ENCODE assay signal across 18 cellular contexts in the genomic region with DNA sequence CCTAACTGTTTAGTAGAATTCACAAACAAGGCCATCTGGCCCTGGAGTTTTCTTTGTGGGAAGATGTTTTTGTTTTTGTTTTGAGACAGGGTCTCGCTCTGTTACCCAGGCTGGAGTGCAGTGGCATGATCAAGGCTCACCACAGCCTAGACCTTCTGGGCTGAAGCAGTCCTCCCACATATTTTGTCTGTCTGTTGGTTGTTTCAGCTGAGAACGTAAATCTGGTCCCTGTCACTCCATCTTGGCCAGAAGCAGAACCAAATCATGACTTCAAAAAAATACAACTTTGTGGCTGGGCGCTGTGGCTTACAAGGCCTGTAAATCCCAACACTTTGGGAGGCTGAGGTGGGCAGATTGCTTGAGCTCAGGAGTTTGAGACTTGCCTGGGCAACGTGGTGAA. TPM values are rescaled to one million over a fixed set of nuclear protein-coding genes. Genes with fewer than 3 reads are reported as not detected.
"Had no signal": no experiment of that assay in that cellular context is flagged by ENCODE, and none has a peak within 500 bp of the region (broad histone marks: within the 10 kb centered on the region; RNA-seq: fewer than 3 reads in every experiment).

No MANE protein-coding gene starts in this region.

- FAIRE-seq: endothelial cell of umbilical vein had no signal

- H3K9me3 ChIP-seq: breast epithelium, esophagus squamous epithelium, stomach, thoracic aorta had no signal

- H3K4me3 ChIP-seq: breast epithelium, esophagus squamous epithelium, stomach, thoracic aorta had no signal

- H3K27ac ChIP-seq: breast epithelium, esophagus squamous epithelium, stomach, thoracic aorta had no signal

- H3K27ac Mint-ChIP-seq: activated CD4-positive, alpha-beta T cell treated with anti-CD3 and anti-CD28 coated beads, Interleukin-2, amount 10 ng/mL, durations not matched to agents 24 days and 14 days; activated naive CD8-positive, alpha-beta T cell treated with anti-CD3 and anti-CD28 coated beads, Interleukin-2, amount 10 ng/mL, durations not matched to agents 7 days and 5 days; natural killer cell; T-helper 2 cell treated with Interferon-gamma antibody and Interleukin-4, amounts not matched to agents 5 μg/mL and 100 μg/mL, for 36 hours had no signal

- H3K9me3 Mint-ChIP-seq: activated naive CD8-positive, alpha-beta T cell treated with anti-CD3 and anti-CD28 coated beads, Interleukin-2, amount 10 ng/mL, durations not matched to agents 7 days and 5 days; natural killer cell; T-helper 2 cell treated with Interferon-gamma antibody and Interleukin-4, amounts not matched to agents 5 μg/mL and 100 μg/mL, for 36 hours had no signal

- H3K4me1 Mint-ChIP-seq: natural killer cell had no signal

- ATAC-seq: left colon, natural killer cell had no signal

- H3K4me1 ChIP-seq: breast epithelium, esophagus squamous epithelium had no signal

- H3K36me3 ChIP-seq: breast epithelium, esophagus squamous epithelium, thoracic aorta had no signal

- H3K4me3 Mint-ChIP-seq: activated CD4-positive, alpha-beta T cell treated with anti-CD3 and anti-CD28 coated beads, Interleukin-2, amount 10 ng/mL, durations not matched to agents 24 days and 14 days; activated naive CD8-positive, alpha-beta T cell treated with anti-CD3 and anti-CD28 coated beads, Interleukin-2, amount 10 ng/mL, durations not matched to agents 7 days and 5 days; natural killer cell; T-helper 2 cell treated with Interferon-gamma antibody and Interleukin-4, amounts not matched to agents 5 μg/mL and 100 μg/mL, for 36 hours had no signal

- H3K27me3 ChIP-seq: breast epithelium, esophagus squamous epithelium, stomach had no signal

- DNase-seq: activated CD4-positive, alpha-beta T cell treated with anti-CD3 and anti-CD28 coated beads, Interleukin-2, amount 10 ng/mL, durations not matched to agents 24 days and 14 days; activated CD4-positive, CD25-positive, alpha-beta regulatory T cell; activated CD8-positive, alpha-beta memory T cell treated with anti-CD3 and anti-CD28 coated beads, Interleukin-2, amount 50 U/mL, for 48 hours; activated naive CD4-positive, alpha-beta T cell; activated naive CD8-positive, alpha-beta T cell treated with anti-CD3 and anti-CD28 coated beads, Interleukin-2, amount 10 ng/mL, durations not matched to agents 7 days and 5 days; aorta; esophagus squamous epithelium; foreskin fibroblast; mammary epithelial cell; natural killer cell; retina; stomach had no signal

- H3K36me3 Mint-ChIP-seq: activated naive CD8-positive, alpha-beta T cell treated with anti-CD3 and anti-CD28 coated beads, Interleukin-2, amount 10 ng/mL, durations not matched to agents 7 days and 5 days; natural killer cell had no signal

RNA-seq across cellular contexts. Expression of a gene that starts 27.1 kb away (rescaled TPM):
- total RNA-seq: activated CD4-positive, alpha-beta T cell treated with anti-CD3 and anti-CD28 coated beads, Interleukin-2, amount 10 ng/mL, durations not matched to agents 24 days and 14 days had no signal

RNA-seq across cellular contexts. Expression of a gene that starts 45.8 kb away (rescaled TPM):
- total RNA-seq: activated CD4-positive, alpha-beta T cell treated with anti-CD3 and anti-CD28 coated beads, Interleukin-2, amount 10 ng/mL, durations not matched to agents 24 days and 14 days; endothelial cell of umbilical vein; natural killer cell; thoracic aorta had no signal
- polyA plus RNA-seq: mammary epithelial cell, urinary bladder had no signal

RNA-seq across cellular contexts. Expression of a gene that starts 59.0 kb away (rescaled TPM):
- total RNA-seq: endothelial cell of umbilical vein, natural killer cell had no signal
- polyA plus RNA-seq: endothelial cell of umbilical vein had no signal
